ENCODE assay signal across 8 cellular contexts in genomic region chr18:74196220-74197119, GRCh38. TPM values are rescaled to one million over a fixed set of nuclear protein-coding genes. Genes with fewer than 3 reads are reported as not detected.
DNase-seq lines count a peak whose midpoint lies in the region; ATAC-seq and FAIRE-seq lines count a peak whose summit lies in the region.

No MANE protein-coding gene starts in this region.

- peak; percentile 82 for FAIRE-seq in endometrium (lab: Jason Lieb, UNC)

- H3K4me3 ChIP-seq in mucosa of rectum (ENCODE audit: low read length in 2 of 2): peak overlapping the region; percentile 67 to 69

- peaks cover 7% of the 10 kb centered on the region for H3K27me3 Mint-ChIP-seq in activated CD4-positive, alpha-beta memory T cell treated with anti-CD3 and anti-CD28 coated beads, Interleukin-2, amount 10 ng/mL, durations not matched to agents 7 days and 5 days

- H3K4me1 Mint-ChIP-seq in activated CD4-positive, alpha-beta memory T cell treated with anti-CD3 and anti-CD28 coated beads, Interleukin-2, amount 10 ng/mL, durations not matched to agents 7 days and 5 days: peaks cover 2% of the 10 kb centered on the region

- H3K9ac ChIP-seq in mucosa of rectum (ENCODE audit: low read depth in 1 of 2, low read length in 2 of 2): peak overlapping the region in 1 of 2 donors; percentile 53

- ATAC-seq in GM19438 (IDR thresholded peaks at IDR 0.05; ENCODE audit: low read depth, unreplicated experiment) (peak; percentile 77), HG03469 (IDR thresholded peaks at IDR 0.05; ENCODE audit: unreplicated experiment) (peak; percentile 73)

- peak overlapping the region; percentile 31 for H3K4me3 Mint-ChIP-seq in activated CD4-positive, alpha-beta memory T cell treated with anti-CD3 and anti-CD28 coated beads, Interleukin-2, amount 10 ng/mL, durations not matched to agents 7 days and 5 days

- H3K36me3 ChIP-seq in mucosa of rectum (ENCODE audit: control insufficient read depth in 2 of 2, insufficient read depth in 2 of 2, low read length in 2 of 2): no peaks in the 10 kb centered on the region

- no peaks in the 10 kb centered on the region for H3K9me3 Mint-ChIP-seq in activated CD4-positive, alpha-beta memory T cell treated with anti-CD3 and anti-CD28 coated beads, Interleukin-2, amount 10 ng/mL, durations not matched to agents 7 days and 5 days

- no peak overlapping the region for H3K27ac Mint-ChIP-seq in activated CD4-positive, alpha-beta memory T cell treated with anti-CD3 and anti-CD28 coated beads, Interleukin-2, amount 10 ng/mL, durations not matched to agents 7 days and 5 days

- peaks cover 0 to 3% of the 10 kb centered on the region in 2 donors for H3K27me3 ChIP-seq in mucosa of rectum (ENCODE audit: control insufficient read depth in 2 of 2, insufficient read depth in 2 of 2, low read length in 2 of 2)

- POLR2A ChIA-PET in activated CD4-positive, alpha-beta memory T cell treated with anti-CD3 and anti-CD28 coated beads, Interleukin-2, amount 10 ng/mL, durations not matched to agents 7 days and 5 days (lab: Charles Lee): no interaction called here

- H3K9me3 ChIP-seq in mucosa of rectum (ENCODE audit: control insufficient read depth in 2 of 2, low read length in 2 of 2): no peaks in the 10 kb centered on the region

- H3K36me3 Mint-ChIP-seq in activated CD4-positive, alpha-beta memory T cell treated with anti-CD3 and anti-CD28 coated beads, Interleukin-2, amount 10 ng/mL, durations not matched to agents 7 days and 5 days (ENCODE audit: low read depth): no peaks in the 10 kb centered on the region

- CTCF ChIA-PET in activated CD4-positive, alpha-beta memory T cell treated with anti-CD3 and anti-CD28 coated beads, Interleukin-2, amount 10 ng/mL, durations not matched to agents 7 days and 5 days (lab: Charles Lee): interaction anchor here (0.7 to 3.9 kb wide), 7 partner anchors 143 to 355 kb away, joined by 3 to 30 read pairs (median 5); no protein-coding TSS in a partner anchor

- no peak overlapping the region for H3K27ac ChIP-seq in mucosa of rectum (ENCODE audit: low read depth in 2 of 2, low read length in 2 of 2)

- peaks cover 0 to 16% of the 10 kb centered on the region in 2 donors for H3K4me1 ChIP-seq in mucosa of rectum (ENCODE audit: control insufficient read depth in 2 of 2, insufficient read depth in 2 of 2, low read length in 2 of 2)

- DNase-seq in COLO668 (lab: John Stamatoyannopoulos, UW; ENCODE audit: unreplicated experiment): peak; percentile 49
- DNase-seq in NCI-H526 treated with DMSO at 0.1 percent for 48 hours (lab: John Stamatoyannopoulos, UW): peak; percentile 76
- DNase-seq in activated CD4-positive, alpha-beta memory T cell treated with anti-CD3 and anti-CD28 coated beads, Interleukin-2, amount 10 ng/mL, durations not matched to agents 7 days and 5 days: peak; percentile 52
- DNase-seq in stimulated activated naive CD4-positive, alpha-beta T cell treated with Interleukin-2 at 50 U/mL for 16 hours (lab: John Stamatoyannopoulos, UW): peak; percentile 2

RNA-seq across cellular contexts. Expression of gene TIMM21, which starts 48.1 kb away (rescaled TPM):
- 10 to 100 TPM; 18.4 to 18.7 TPM for total RNA-seq in activated CD4-positive, alpha-beta memory T cell treated with anti-CD3 and anti-CD28 coated beads, Interleukin-2, amount 10 ng/mL, durations not matched to agents 7 days and 5 days

RNA-seq across cellular contexts. Expression of gene FBXO15, which starts 48.8 kb away (rescaled TPM):
- total RNA-seq in activated CD4-positive, alpha-beta memory T cell treated with anti-CD3 and anti-CD28 coated beads, Interleukin-2, amount 10 ng/mL, durations not matched to agents 7 days and 5 days: 1 to 10 TPM in 1 of 2 experiments, under 1 TPM in 1; 0.60 to 1.1 TPM

Comparison
In these comparisons a context has a peak if more than half of its experiments do, and no peak if none do; other contexts are left out.
1. DNase-seq: peak in every context shown above with its lines; median percentile 76 in NCI-H526 treated with DMSO at 0.1 percent for 48 hours; 52 in activated CD4-positive, alpha-beta memory T cell treated with anti-CD3 and anti-CD28 coated beads, Interleukin-2, amount 10 ng/mL, durations not matched to agents 7 days and 5 days; 49 in COLO668; 2 in stimulated activated naive CD4-positive, alpha-beta T cell treated with Interleukin-2 at 50 U/mL for 16 hours.